ENCODE assay signal across 10 cellular contexts in the genomic region with DNA sequence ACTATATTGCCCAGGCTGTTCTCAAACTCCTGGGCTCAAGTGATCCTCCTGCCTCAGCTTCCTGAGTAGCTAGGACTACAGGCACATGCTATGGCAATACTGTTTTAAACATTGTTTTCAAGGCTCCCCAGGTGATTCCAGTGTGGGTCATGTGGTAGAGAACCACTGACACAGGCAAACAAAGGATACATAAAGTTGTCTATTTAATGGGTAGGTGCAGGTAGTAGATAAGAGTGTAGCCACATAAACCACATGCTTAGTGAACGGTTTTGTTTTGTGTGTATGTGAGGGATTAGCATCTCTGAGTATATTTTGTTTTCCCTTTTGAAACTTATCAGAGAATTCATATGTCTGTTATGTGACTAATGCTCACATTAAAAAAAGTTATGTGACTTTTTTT. TPM values are rescaled to one million over a fixed set of nuclear protein-coding genes. Genes with fewer than 3 reads are reported as not detected.
DNase-seq lines count a peak whose midpoint lies in the region; ATAC-seq and TF ChIP-seq lines count a peak whose summit lies in the region.
"Had no signal": no experiment of that assay in that cellular context is flagged by ENCODE, and none has a peak within 500 bp of the region (broad histone marks: within the 10 kb centered on the region; RNA-seq: fewer than 3 reads in every experiment).

No MANE protein-coding gene starts in this region.

- H3K36me3 Mint-ChIP-seq in activated T-cell treated with anti-CD3 and anti-CD28 coated beads, Interleukin-2, amount 50 U/mL, for 4 hours (ENCODE audit: insufficient read depth): peaks cover 57% of the 10 kb centered on the region
- H3K36me3 Mint-ChIP-seq in activated T-helper 17 cell treated with anti-CD3 and anti-CD28 coated beads, Interleukin-2, amount 50 U/mL, for 72 hours (ENCODE audit: low read depth): peaks cover 99% of the 10 kb centered on the region
- H3K36me3 Mint-ChIP-seq in stimulated activated effector memory CD8-positive, alpha-beta T cell treated with anti-CD3 and anti-CD28 coated beads, Interleukin-12 subunit alpha, Interleukin-12 subunit beta, amount 100 ng/mL, for 72 hours: peaks cover 97% of the 10 kb centered on the region

- H3K9me3 Mint-ChIP-seq in activated T-cell treated with anti-CD3 and anti-CD28 coated beads, Interleukin-2, amount 50 U/mL, for 4 hours: no peaks in the 10 kb centered on the region
- H3K9me3 Mint-ChIP-seq in activated T-helper 17 cell treated with anti-CD3 and anti-CD28 coated beads, Interleukin-2, amount 50 U/mL, for 72 hours: no peaks in the 10 kb centered on the region
- no peaks in the 10 kb centered on the region for H3K9me3 Mint-ChIP-seq in stimulated activated effector memory CD8-positive, alpha-beta T cell treated with anti-CD3 and anti-CD28 coated beads, Interleukin-12 subunit alpha, Interleukin-12 subunit beta, amount 100 ng/mL, for 72 hours

- H3K4me1 Mint-ChIP-seq in activated T-cell treated with anti-CD3 and anti-CD28 coated beads, Interleukin-2, amount 50 U/mL, for 4 hours (ENCODE audit: low read depth): peaks cover 36% of the 10 kb centered on the region
- peaks cover 26% of the 10 kb centered on the region for H3K4me1 Mint-ChIP-seq in activated T-helper 17 cell treated with anti-CD3 and anti-CD28 coated beads, Interleukin-2, amount 50 U/mL, for 72 hours
- peaks cover 21% of the 10 kb centered on the region for H3K4me1 Mint-ChIP-seq in stimulated activated effector memory CD8-positive, alpha-beta T cell treated with anti-CD3 and anti-CD28 coated beads, Interleukin-12 subunit alpha, Interleukin-12 subunit beta, amount 100 ng/mL, for 72 hours

- ATAC-seq in activated T-cell treated with anti-CD3 and anti-CD28 coated beads, Interleukin-2, amount 50 U/mL, for 4 hours: peak; percentile 93 to 94
- ATAC-seq in HG03378 (IDR thresholded peaks at IDR 0.05; ENCODE audit: unreplicated experiment) (peak; percentile 66), HG02588 (IDR thresholded peaks at IDR 0.05; ENCODE audit: unreplicated experiment) (no peak)
- ATAC-seq in activated T-helper 17 cell treated with anti-CD3 and anti-CD28 coated beads, Interleukin-2, amount 50 U/mL, for 72 hours (replicated peaks): peak; percentile 99
- ATAC-seq in stimulated activated effector memory CD8-positive, alpha-beta T cell treated with anti-CD3 and anti-CD28 coated beads, Interleukin-12 subunit alpha, Interleukin-12 subunit beta, amount 100 ng/mL, for 72 hours: peak; percentile 99

- peak overlapping the region; percentile 86 for H3K27ac Mint-ChIP-seq in activated T-helper 17 cell treated with anti-CD3 and anti-CD28 coated beads, Interleukin-2, amount 50 U/mL, for 72 hours
- peak overlapping the region; percentile 92 for H3K27ac Mint-ChIP-seq in stimulated activated effector memory CD8-positive, alpha-beta T cell treated with anti-CD3 and anti-CD28 coated beads, Interleukin-12 subunit alpha, Interleukin-12 subunit beta, amount 100 ng/mL, for 72 hours

- H3K27me3 Mint-ChIP-seq in activated T-cell treated with anti-CD3 and anti-CD28 coated beads, Interleukin-2, amount 50 U/mL, for 4 hours (ENCODE audit: low read depth): no peaks in the 10 kb centered on the region
- H3K27me3 Mint-ChIP-seq in activated T-helper 17 cell treated with anti-CD3 and anti-CD28 coated beads, Interleukin-2, amount 50 U/mL, for 72 hours: no peaks in the 10 kb centered on the region

- no peak overlapping the region for H3K4me3 Mint-ChIP-seq in activated T-cell treated with anti-CD3 and anti-CD28 coated beads, Interleukin-2, amount 50 U/mL, for 4 hours
- H3K4me3 Mint-ChIP-seq in activated T-helper 17 cell treated with anti-CD3 and anti-CD28 coated beads, Interleukin-2, amount 50 U/mL, for 72 hours: peak overlapping the region; percentile 61
- H3K4me3 Mint-ChIP-seq in stimulated activated effector memory CD8-positive, alpha-beta T cell treated with anti-CD3 and anti-CD28 coated beads, Interleukin-12 subunit alpha, Interleukin-12 subunit beta, amount 100 ng/mL, for 72 hours: peak overlapping the region; percentile 18

- no peak for TF ChIP-seq CTCF in GM10266 (IDR thresholded peaks at IDR 0.05; ENCODE audit: control insufficient read depth, insufficient read depth, low read depth, missing control alignments)

- no peak for DNase-seq in activated T-cell treated with anti-CD3 and anti-CD28 coated beads, Interleukin-2, amount 50 U/mL, for 4 hours
- no peak for DNase-seq in activated T-cell treated with anti-CD3 and anti-CD28 coated beads for 4 hours
- DNase-seq in stimulated activated effector memory CD8-positive, alpha-beta T cell treated with anti-CD3 and anti-CD28 coated beads, Interleukin-12 subunit alpha, Interleukin-12 subunit beta, amount 100 ng/mL, for 72 hours (ENCODE audit: low spot score in 2 of 2): no peak
- no peak for DNase-seq in NCI-H2196 (lab: John Stamatoyannopoulos, UW; ENCODE audit: unreplicated experiment)
- no peak for DNase-seq in GM10266 (ENCODE audit: extremely low spot score)
- DNase-seq: kidney glomerular epithelial cell, NCI-H1417 treated with DMSO at 0.1 percent for 48 hours had no signal

RNA-seq across cellular contexts. Expression of gene USPL1, which starts 36.7 kb away (rescaled TPM):
- 10 to 100 TPM; 12.9 to 13.7 (median 13.3) TPM for total RNA-seq in activated T-cell treated with anti-CD3 and anti-CD28 coated beads, Interleukin-2, amount 50 U/mL, for 4 hours
- total RNA-seq in activated T-helper 17 cell treated with anti-CD3 and anti-CD28 coated beads, Interleukin-2, amount 50 U/mL, for 72 hours: 10 to 100 TPM; 17.3 to 18.6 TPM
